ENCODE assay signal across 8 cellular contexts in genomic region chr10:88114368-88114767, GRCh38.
DNase-seq lines count a peak whose midpoint lies in the region; ATAC-seq, FAIRE-seq and TF ChIP-seq lines count a peak whose summit lies in the region.

No MANE protein-coding gene starts in this region.

- H3K4me3 ChIP-seq in A549 (no peak overlapping the region), Loucy (ENCODE audit: low read length, poor library complexity, severe bottlenecking) (peak overlapping the region; percentile 48), transverse colon (no peak overlapping the region), lower leg skin (ENCODE audit: low read depth, poor library complexity, severe bottlenecking) (no peak overlapping the region)

- H3K79me2 ChIP-seq in Loucy (ENCODE audit: insufficient read depth, low read length), result peaks cover 99% of the 10 kb centered on the region

- peaks cover 80% of the 10 kb centered on the region for H4K20me1 ChIP-seq in Loucy (ENCODE audit: insufficient read depth, low read length, poor library complexity, severe bottlenecking)

- H3K27me3 ChIP-seq in Loucy (ENCODE audit: insufficient read depth, low read length, poor library complexity, severe bottlenecking), result no peaks in the 10 kb centered on the region
- H3K27me3 ChIP-seq in transverse colon, result no peaks in the 10 kb centered on the region

- intact Hi-C loops in transverse colon (cut with DNase I; ENCODE audit: low total_unique reads), result loop anchor here (10.0 kb wide), 1 partner anchor 260 kb away; no protein-coding TSS in a partner anchor
- intact Hi-C loops in lower leg skin (cut with DNase I; ENCODE audit: low total_unique reads), result loop anchor here (10.0 kb wide), 1 partner anchor 270 kb away; no protein-coding TSS in a partner anchor

- POLR2A ChIA-PET in A549 (lab: Yijun Ruan, JAX), result interaction anchor here (1.0 kb wide), 1 partner anchor 253 kb away, joined by 3 read pairs; no protein-coding TSS in a partner anchor

- peaks cover 31% of the 10 kb centered on the region; the same call in 1 of the 2 replicates for H3K36me3 ChIP-seq in Loucy (ENCODE audit: insufficient read depth, low read length)
- no peaks in the 10 kb centered on the region for H3K36me3 ChIP-seq in transverse colon

- TF ChIP-seq CTCF in A549 (IDR thresholded peaks at IDR 0.05), result peak; percentile 56
- TF ChIP-seq CTCF in Loucy (conservative IDR thresholded peaks at IDR 0.05; ENCODE audit: low read length), result peak; percentile 71
- TF ChIP-seq CTCF in transverse colon (IDR thresholded peaks at IDR 0.05), result peak in 4 of 5 experiments; percentile 22 to 35 (median 30)
- TF ChIP-seq CTCF in lower leg skin (IDR thresholded peaks at IDR 0.05), result no peak

- H2AFZ ChIP-seq in Loucy (ENCODE audit: low read length), result no peak overlapping the region

- peaks cover 22% of the 10 kb centered on the region for H3K4me1 ChIP-seq in A549
- peaks cover 61% of the 10 kb centered on the region for H3K4me1 ChIP-seq in Loucy (ENCODE audit: insufficient read depth, low read length, poor library complexity, severe bottlenecking)
- H3K4me1 ChIP-seq in transverse colon, result peaks cover 0 to 21% (median 2%) of the 10 kb centered on the region in 4 donors

- TF ChIP-seq RAD21 in A549 (conservative IDR thresholded peaks at IDR 0.05 in 1 of 2, IDR thresholded peaks at IDR 0.05 in 1 of 2), result peak; percentile 67 to 71

- no peak overlapping the region for H3K4me2 ChIP-seq in A549
- H3K4me2 ChIP-seq in Loucy (ENCODE audit: low read depth, low read length, poor library complexity, severe bottlenecking), result peak overlapping the region; percentile 62

- H3K9me3 ChIP-seq in A549 (no peaks in the 10 kb centered on the region), Loucy (ENCODE audit: insufficient read depth, low read depth, low read length) (no peaks in the 10 kb centered on the region), transverse colon (no peaks in the 10 kb centered on the region)

- ATAC-seq in A549, result peak; percentile 83 to 93

- H3K9ac ChIP-seq in Loucy (ENCODE audit: low read depth, low read length, poor library complexity, severe bottlenecking), result peak overlapping the region; percentile 63

- H3K27ac ChIP-seq in A549, result no peak overlapping the region
- H3K27ac ChIP-seq in transverse colon, result no peak overlapping the region

- H3F3A ChIP-seq in Loucy (ENCODE audit: low read depth), result no peaks in the 10 kb centered on the region

- in situ Hi-C loops in transverse colon (cut with MboI; ENCODE audit: low pct_ligation_motif_present in 1 of 4, low pct_unique_long_range_greater_than_20kb in 1 of 4, low sequenced_read_pairs in 3 of 4), result loop anchor here in 1 of 4 donors (25.0 kb wide), 1 partner anchor 252 kb away; the partner anchor contains the start of genes KLLN and PTEN

- no peak for FAIRE-seq in A549 (lab: Jason Lieb, UNC)

- DNase-seq in A549 (ENCODE audit: low read depth in 1 of 2, low spot score in 1 of 2) (peak; percentile 62 to 66), ELR (ENCODE audit: low read depth) (peak; percentile 49), UCSD-AML1 (lab: John Stamatoyannopoulos, UW; ENCODE audit: unreplicated experiment) (peak; percentile 73), iPS DF 19.7 (ENCODE audit: low read depth, low spot score) (peak; percentile 48), transverse colon (peak; percentile 29), A172 (ENCODE audit: low spot score) (no peak), lower leg skin (ENCODE audit: low spot score in 2 of 2) (no peak)

- CTCF ChIA-PET in A549 (lab: Yijun Ruan, JAX), result interaction anchor here (0.5 to 3.3 kb wide), 21 partner anchors 10 to 579 kb away, joined by 3 to 24 read pairs (median 3); partner anchors contain the start of genes KLLN and PTEN

- TF ChIP-seq POLR2A in A549 (IDR thresholded peaks at IDR 0.05; ENCODE audit: low read length) (no peak), transverse colon (IDR thresholded peaks at IDR 0.05) (no peak), lower leg skin (IDR thresholded peaks at IDR 0.05) (no peak)

- no peaks in the 10 kb centered on the region for H3K9me2 ChIP-seq in Loucy (replicated peaks; ENCODE audit: low read depth, low read length)

- WGBS in A549 (ENCODE audit: missing lambda C conversion rate), result 51% methylated on average over 7 of the region's 7 CpGs
- 57 to 83% methylated on average over 5 to 7 of the region's 7 CpGs for whole genome bisulfite sequencing in transverse colon (ENCODE audit: low coverage in 1 of 2), 2 donors
- WGBS in lower leg skin, 2 donors, result 74 to 80% methylated on average over 7 of the region's 7 CpGs

- TF ChIP-seq EP300 in A549 (IDR thresholded peaks at IDR 0.05) (no peak), transverse colon (IDR thresholded peaks at IDR 0.05; ENCODE audit: low read depth) (no peak)

TF ChIP-seq in A549, 52 proteins besides CTCF, POLR2A, EP300 and RAD21:
- no peak for TF ChIP-seq HEYL (CRISPR knock-in tag; IDR thresholded peaks at IDR 0.05)
- TF ChIP-seq SMC3 (IDR thresholded peaks at IDR 0.05), result peak; percentile 81

Comparison
In these comparisons a context has a peak if more than half of its experiments do, and no peak if none do; other contexts are left out.
1. DNase-seq: peak in A549 (2 of 2), ELR (single experiment), UCSD-AML1 (single experiment), iPS DF 19.7 (single experiment) and transverse colon (single experiment); none in A172 (single experiment) and lower leg skin (0 of 2).
2. CTCF ChIP-seq: peak in A549 (single experiment), Loucy (single experiment) and transverse colon (4 of 5); none in lower leg skin (0 of 3).